ENCODE assay signal across 12 cellular contexts in genomic region chr1:154792899-154793298, GRCh38.
A peak's percentile ranks its signal among the peaks of the same experiment; 100 is the strongest.
DNase-seq lines count a peak whose midpoint lies in the region; TF ChIP-seq lines count a peak whose summit lies in the region.
"Had no signal": no experiment of that assay in that cellular context is flagged by ENCODE, and none has a peak within 500 bp of the region (broad histone marks: within the 10 kb centered on the region; RNA-seq: fewer than 3 reads in every experiment).

No MANE protein-coding gene starts in this region.

- no peaks in the 10 kb centered on the region for H3K36me3 Mint-ChIP-seq in T-helper 1 cell treated with Interleukin-12 subunit alpha and Interleukin-12 subunit beta and Interleukin-4 antibody, amounts not matched to agents 30 μg/mL and 1 μg/mL, for 36 hours (ENCODE audit: low read depth)
- H3K36me3 Mint-ChIP-seq in activated T-helper 1 cell treated with anti-CD3 and anti-CD28 coated beads, Interleukin-12 subunit alpha, Interleukin-12 subunit beta, Interleukin-2, Interleukin-4 antibody, amounts not matched to agents 30 ng/mL and 10 ng/mL and 1 ng/mL, durations not matched to agents 14 hours and 24 hours and 36 hours (ENCODE audit: low read depth): no peaks in the 10 kb centered on the region

- CTCF ChIA-PET in HEK293T (lab: Yijun Ruan, JAX): interaction anchor here (0.7 kb wide), 1 partner anchor 18 kb away, joined by 3 read pairs; no protein-coding TSS in a partner anchor

- no peak overlapping the region for H3K27ac Mint-ChIP-seq in T-helper 1 cell treated with Interleukin-12 subunit alpha and Interleukin-12 subunit beta and Interleukin-4 antibody, amounts not matched to agents 30 μg/mL and 1 μg/mL, for 36 hours
- no peak overlapping the region for H3K27ac Mint-ChIP-seq in activated T-helper 1 cell treated with anti-CD3 and anti-CD28 coated beads, Interleukin-12 subunit alpha, Interleukin-12 subunit beta, Interleukin-2, Interleukin-4 antibody, amounts not matched to agents 30 ng/mL and 10 ng/mL and 1 ng/mL, durations not matched to agents 14 hours and 24 hours and 36 hours
- H3K27ac Mint-ChIP-seq: GM23338 had no signal

- peak overlapping the region; percentile 2 for H3K4me3 Mint-ChIP-seq in T-helper 1 cell treated with Interleukin-12 subunit alpha and Interleukin-12 subunit beta and Interleukin-4 antibody, amounts not matched to agents 30 μg/mL and 1 μg/mL, for 36 hours
- H3K4me3 Mint-ChIP-seq in activated T-helper 1 cell treated with anti-CD3 and anti-CD28 coated beads, Interleukin-12 subunit alpha, Interleukin-12 subunit beta, Interleukin-2, Interleukin-4 antibody, amounts not matched to agents 30 ng/mL and 10 ng/mL and 1 ng/mL, durations not matched to agents 14 hours and 24 hours and 36 hours: peak overlapping the region; percentile 24
- H3K4me3 Mint-ChIP-seq: GM23338 had no signal

- peaks cover 25% of the 10 kb centered on the region for H3K4me1 Mint-ChIP-seq in T-helper 1 cell treated with Interleukin-12 subunit alpha and Interleukin-12 subunit beta and Interleukin-4 antibody, amounts not matched to agents 30 μg/mL and 1 μg/mL, for 36 hours (ENCODE audit: low read depth)
- peaks cover 30% of the 10 kb centered on the region for H3K4me1 Mint-ChIP-seq in activated T-helper 1 cell treated with anti-CD3 and anti-CD28 coated beads, Interleukin-12 subunit alpha, Interleukin-12 subunit beta, Interleukin-2, Interleukin-4 antibody, amounts not matched to agents 30 ng/mL and 10 ng/mL and 1 ng/mL, durations not matched to agents 14 hours and 24 hours and 36 hours (ENCODE audit: low read depth)

- H3K27me3 Mint-ChIP-seq in T-helper 1 cell treated with Interleukin-12 subunit alpha and Interleukin-12 subunit beta and Interleukin-4 antibody, amounts not matched to agents 30 μg/mL and 1 μg/mL, for 36 hours (ENCODE audit: low read depth): peaks cover 21% of the 10 kb centered on the region
- peaks cover 7% of the 10 kb centered on the region for H3K27me3 Mint-ChIP-seq in activated T-helper 1 cell treated with anti-CD3 and anti-CD28 coated beads, Interleukin-12 subunit alpha, Interleukin-12 subunit beta, Interleukin-2, Interleukin-4 antibody, amounts not matched to agents 30 ng/mL and 10 ng/mL and 1 ng/mL, durations not matched to agents 14 hours and 24 hours and 36 hours (ENCODE audit: insufficient read depth)

- DNase-seq in T-helper 1 cell (no peak), HEK293T (ENCODE audit: extremely low spot score) (no peak), activated gamma-delta T cell treated with Interleukin-2 at 50 U/mL for 16 hours (no peak), NCI-H1417 (lab: John Stamatoyannopoulos, UW) (no peak), pons (ENCODE audit: low spot score) (no peak)
- no peak for DNase-seq in activated T-helper 1 cell treated with anti-CD3 and anti-CD28 coated beads, Interleukin-12 subunit alpha, Interleukin-12 subunit beta, Interleukin-2, Interleukin-4 antibody, amounts not matched to agents 30 ng/mL and 10 ng/mL and 1 ng/mL, durations not matched to agents 14 hours and 24 hours and 36 hours (ENCODE audit: low spot score)
- DNase-seq: DMS153, DMS79 treated with DMSO at 0.1 percent for 48 hours, EL, H7 had no signal

- H3K9me3 Mint-ChIP-seq in T-helper 1 cell treated with Interleukin-12 subunit alpha and Interleukin-12 subunit beta and Interleukin-4 antibody, amounts not matched to agents 30 μg/mL and 1 μg/mL, for 36 hours: no peaks in the 10 kb centered on the region
- no peaks in the 10 kb centered on the region for H3K9me3 Mint-ChIP-seq in activated T-helper 1 cell treated with anti-CD3 and anti-CD28 coated beads, Interleukin-12 subunit alpha, Interleukin-12 subunit beta, Interleukin-2, Interleukin-4 antibody, amounts not matched to agents 30 ng/mL and 10 ng/mL and 1 ng/mL, durations not matched to agents 14 hours and 24 hours and 36 hours
- H3K9me3 Mint-ChIP-seq: GM23338 had no signal

- intact Hi-C loops in activated T-helper 1 cell treated with anti-CD3 and anti-CD28 coated beads, Interleukin-12 subunit alpha, Interleukin-12 subunit beta, Interleukin-2, Interleukin-4 antibody, amounts not matched to agents 30 ng/mL and 10 ng/mL and 1 ng/mL, durations not matched to agents 14 hours and 24 hours and 36 hours (cut with micrococcal nuclease): loop anchor here (5.0 kb wide), 1 partner anchor 79 kb away; the partner anchor contains the start of gene KCNN3

- POLR2A ChIA-PET in HEK293T (lab: Yijun Ruan, JAX): no interaction called here

TF ChIP-seq in HEK293T, 16 proteins besides CTCF, POLR2A, EP300 and RAD21:
- no peak for TF ChIP-seq NFRKB (IDR thresholded peaks at IDR 0.05)
- TF ChIP-seq PKNOX1 (IDR thresholded peaks at IDR 0.05): peak; percentile 68; the same call in 1 of the 2 replicates
